1 cellular context compared by ENCODE assay signal in genomic region chr1:107877092-107877491, GRCh38.
TF ChIP-seq lines count a peak whose summit lies in the region.

No MANE protein-coding gene starts in this region.

TF ChIP-seq in GM12878, 131 proteins besides CTCF, POLR2A, EP300 and RAD21 (continued from another document):
- TF ChIP-seq BCLAF1 (IDR thresholded peaks at IDR 0.05) (no peak), SIX5 (IDR thresholded peaks at IDR 0.05; ENCODE audit: low read depth, low read length, severe bottlenecking) (no peak), SMARCA5 (IDR thresholded peaks at IDR 0.05) (no peak), CBFB (IDR thresholded peaks at IDR 0.05; ENCODE audit: low read depth) (no peak), SRF (IDR thresholded peaks at IDR 0.05; ENCODE audit: low read depth in 2 of 2, low read length in 2 of 2) (no peak), PML (IDR thresholded peaks at IDR 0.05; ENCODE audit: low read length) (no peak)
